ENCODE assay signal across 13 cellular contexts in the genomic region with DNA sequence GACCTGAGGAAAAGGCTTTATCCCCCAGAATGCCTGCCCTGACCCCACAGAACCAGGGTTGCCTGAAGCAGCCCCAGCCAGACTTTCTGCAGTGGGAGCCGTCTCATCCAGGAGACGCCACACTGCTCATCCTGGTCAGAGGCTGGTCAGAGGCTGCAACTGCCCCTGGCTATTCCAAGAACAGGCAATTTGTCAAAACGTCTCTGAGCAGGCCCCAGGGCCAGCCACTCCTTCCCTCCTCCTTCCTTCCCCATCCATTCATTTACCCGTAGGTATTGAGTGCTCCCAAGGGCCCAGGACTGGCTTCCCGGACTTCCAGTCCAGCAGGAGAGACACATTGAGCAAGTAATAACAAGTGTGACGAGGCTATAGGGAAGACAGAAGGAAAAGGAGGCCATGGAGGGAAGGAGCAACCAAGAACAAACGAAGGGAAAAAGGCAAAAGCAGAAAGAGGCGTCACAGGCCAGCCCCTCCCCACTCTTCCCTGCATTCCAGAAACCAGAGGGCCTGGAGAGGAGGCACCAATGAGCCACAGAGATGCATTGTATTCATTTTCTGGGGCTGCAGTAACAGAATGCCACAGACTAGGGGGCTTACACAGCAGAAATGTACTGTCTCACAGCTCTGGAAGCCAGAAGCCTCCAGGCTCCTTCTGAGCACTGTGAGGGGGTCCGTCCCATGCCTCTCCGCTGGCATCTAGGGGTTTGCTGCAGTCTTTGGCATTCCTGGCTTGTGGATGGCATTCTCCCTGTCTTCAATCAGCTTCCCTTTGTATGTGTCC. TPM values are rescaled to one million over a fixed set of nuclear protein-coding genes. Genes with fewer than 3 reads are reported as not detected.
DNase-seq lines count a peak whose midpoint lies in the region; ATAC-seq and TF ChIP-seq lines count a peak whose summit lies in the region.
"Had no signal": no experiment of that assay in that cellular context is flagged by ENCODE, and none has a peak within 500 bp of the region (broad histone marks: within the 10 kb centered on the region; RNA-seq: fewer than 3 reads in every experiment).

No MANE protein-coding gene starts in this region.

- peak overlapping the region; percentile 61 for H2AK5ac ChIP-seq in trophoblast cell (ENCODE audit: low read length)

- ATAC-seq in HG03520 (IDR thresholded peaks at IDR 0.05; ENCODE audit: unreplicated experiment) (no peak), GM19452 (IDR thresholded peaks at IDR 0.05; ENCODE audit: unreplicated experiment) (no peak), GM21528 (IDR thresholded peaks at IDR 0.05; ENCODE audit: low FRiP score, unreplicated experiment) (no peak)
- ATAC-seq: activated CD8-positive, alpha-beta memory T cell treated with anti-CD3 and anti-CD28 coated beads, Interleukin-2, amount 10 ng/mL, durations not matched to agents 7 days and 5 days had no signal

- H3K14ac ChIP-seq in trophoblast cell (ENCODE audit: low read length): peak overlapping the region; percentile 89

- H3K27me3 ChIP-seq in trophoblast cell (ENCODE audit: insufficient read depth, low read length): no peaks in the 10 kb centered on the region
- H3K27me3 ChIP-seq: breast epithelium had no signal

- no CpG with 5 or more reads among the region's 10 CpGs for WGBS in trophoblast cell (ENCODE audit: extremely low coverage, insufficient coverage, insufficient read length)

- H2BK5ac ChIP-seq in trophoblast cell (ENCODE audit: low read depth, low read length, poor library complexity): peak overlapping the region; percentile 92

- DNase-seq in EH (ENCODE audit: low read depth): peak; percentile 77
- DNase-seq in foreskin melanocyte: peak; percentile 85
- peak; percentile 85 to 91 for DNase-seq in trophoblast cell
- DNase-seq in activated naive CD4-positive, alpha-beta T cell treated with anti-CD3 and anti-CD28 coated beads, Interleukin-2, amount 50 U/mL, for 16 hours: no peak
- DNase-seq: activated CD8-positive, alpha-beta memory T cell treated with anti-CD3 and anti-CD28 coated beads, Interleukin-2, amount 10 ng/mL, durations not matched to agents 7 days and 5 days; CD4-positive, CD25-positive, alpha-beta regulatory T cell; NCI-H526 had no signal

- H2BK12ac ChIP-seq in trophoblast cell (ENCODE audit: low read length): peak overlapping the region; percentile 98

- peak overlapping the region; percentile 50 for H3K4me2 ChIP-seq in trophoblast cell (ENCODE audit: low read length)

- H4K8ac ChIP-seq in trophoblast cell (ENCODE audit: low read depth, low read length): peak overlapping the region; percentile 64

- peak overlapping the region; percentile 90 for H4K91ac ChIP-seq in trophoblast cell (ENCODE audit: low read depth, low read length)

- H3K23ac ChIP-seq in trophoblast cell (ENCODE audit: low read length): no peak overlapping the region

- no peak overlapping the region for H3K9ac ChIP-seq in trophoblast cell (ENCODE audit: low read length)

- peak overlapping the region; percentile 74 for H2AFZ ChIP-seq in trophoblast cell (ENCODE audit: insufficient read depth, low read length, poor library complexity)

- H3K79me1 ChIP-seq in trophoblast cell (ENCODE audit: low read length): peaks cover 51% of the 10 kb centered on the region

- peak overlapping the region; percentile 7 for H3K4ac ChIP-seq in trophoblast cell (ENCODE audit: low read depth, low read length)

- peaks cover 16% of the 10 kb centered on the region for H3K79me2 ChIP-seq in trophoblast cell (ENCODE audit: control insufficient read depth, insufficient read depth, low read length, poor library complexity)

- peaks cover 40 to 52% of the 10 kb centered on the region in 2 experiments for H3K4me1 ChIP-seq in trophoblast cell (ENCODE audit: control insufficient read depth in 1 of 2, insufficient read depth in 2 of 2, low read length in 2 of 2)

- H2BK120ac ChIP-seq in trophoblast cell (ENCODE audit: insufficient read depth, low read length, poor library complexity): peak overlapping the region; percentile 98

- TF ChIP-seq CTCF in WI38 (IDR thresholded peaks at IDR 0.05; ENCODE audit: low read depth, low read length): 0 out of 2 replicates have a peak, but pooled peaks have one; percentile 18

- H3K9me3 ChIP-seq in trophoblast cell (ENCODE audit: insufficient read depth, low read depth, low read length): no peaks in the 10 kb centered on the region
- H3K9me3 ChIP-seq: breast epithelium, neutrophil had no signal

- H3K36me3 ChIP-seq in trophoblast cell (ENCODE audit: control insufficient read depth in 1 of 2, insufficient read depth in 2 of 2, low read length in 2 of 2): no peaks in the 10 kb centered on the region
- H3K36me3 ChIP-seq: breast epithelium, neutrophil had no signal

- H3K27ac ChIP-seq in trophoblast cell (ENCODE audit: low read depth, low read length): peak overlapping the region; percentile 99
- H3K27ac ChIP-seq: neutrophil had no signal

- H3K18ac ChIP-seq in trophoblast cell (ENCODE audit: low read length): peak overlapping the region; percentile 89

- H4K12ac ChIP-seq in trophoblast cell (ENCODE audit: low read depth, low read length): peak overlapping the region; percentile 51

- H3K4me3 ChIP-seq in WI38 (ENCODE audit: low read depth, low read length) (no peak overlapping the region), trophoblast cell (ENCODE audit: low read depth, low read length) (no peak overlapping the region)
- H3K4me3 ChIP-seq: breast epithelium had no signal

RNA-seq across cellular contexts. Expression of a gene that starts 21.0 kb away (rescaled TPM):
- polyA plus RNA-seq in trophoblast cell (2013): 675 and 739 TPM in 2 replicates

RNA-seq across cellular contexts. Expression of a gene that starts 54.7 kb away (rescaled TPM):
- 0.82 and 1.1 TPM in 2 replicates for polyA plus RNA-seq in trophoblast cell (2013)
- polyA plus RNA-seq: CD4-positive, CD25-positive, alpha-beta regulatory T cell had no signal
